ENCODE assay signal across 1 cellular context in genomic region chr22:21626073-21626734, GRCh38.
A peak's percentile ranks its signal among the peaks of the same experiment; 100 is the strongest.
TF ChIP-seq lines count a peak whose summit lies in the region.

No MANE protein-coding gene starts in this region.

TF ChIP-seq in HEK293, 187 proteins besides CTCF, POLR2A, EP300 and RAD21:
- TF ChIP-seq ZNF843 (tag by site-specific recombination; IDR thresholded peaks at IDR 0.05): no peak
- peak; percentile 43; the same call in 1 of the 2 replicates for TF ChIP-seq ZNF366 (tag by site-specific recombination; conservative IDR thresholded peaks at IDR 0.05)
- TF ChIP-seq GLIS1 (tag by site-specific recombination; IDR thresholded peaks at IDR 0.05): peak; percentile 39; the same call in 1 of the 2 replicates
- peak; percentile 64; the same call in 1 of the 2 replicates for TF ChIP-seq ZNF121 (tag by site-specific recombination; IDR thresholded peaks at IDR 0.05)
